Comparison of ENCODE assay signal across 1 cellular context in the genomic region with DNA sequence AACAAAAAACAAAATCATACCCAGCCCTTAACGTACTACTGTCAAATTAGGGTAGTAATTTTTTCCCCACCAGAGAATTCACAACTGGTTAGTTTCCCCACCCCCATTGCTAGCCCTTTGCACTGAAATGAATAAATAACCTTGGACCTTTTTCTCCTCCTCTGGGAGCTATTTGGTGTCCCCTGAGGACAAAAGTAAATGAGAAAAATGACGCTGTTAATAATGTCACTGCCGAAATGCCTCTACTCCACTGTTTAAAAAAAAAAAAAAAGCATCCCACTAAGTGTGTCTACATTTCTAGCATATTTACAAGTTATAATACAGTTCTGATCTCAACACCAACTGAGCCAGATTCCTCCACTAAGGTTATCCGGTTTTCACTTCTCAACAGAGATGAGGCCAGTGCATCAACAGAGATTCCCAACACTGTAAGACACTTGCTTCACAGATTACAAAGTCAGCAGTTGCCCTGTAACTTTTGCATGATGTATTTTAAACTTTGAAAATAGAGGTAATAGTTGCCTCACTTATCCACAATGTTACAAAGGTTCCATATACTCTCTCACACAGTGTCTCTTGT.
TF ChIP-seq lines count a peak whose summit lies in the region.

No MANE protein-coding gene starts in this region.

TF ChIP-seq in GM23338, 12 proteins besides CTCF, POLR2A, EP300 and RAD21 (continued from another document):
- TF ChIP-seq, protein P1, sequence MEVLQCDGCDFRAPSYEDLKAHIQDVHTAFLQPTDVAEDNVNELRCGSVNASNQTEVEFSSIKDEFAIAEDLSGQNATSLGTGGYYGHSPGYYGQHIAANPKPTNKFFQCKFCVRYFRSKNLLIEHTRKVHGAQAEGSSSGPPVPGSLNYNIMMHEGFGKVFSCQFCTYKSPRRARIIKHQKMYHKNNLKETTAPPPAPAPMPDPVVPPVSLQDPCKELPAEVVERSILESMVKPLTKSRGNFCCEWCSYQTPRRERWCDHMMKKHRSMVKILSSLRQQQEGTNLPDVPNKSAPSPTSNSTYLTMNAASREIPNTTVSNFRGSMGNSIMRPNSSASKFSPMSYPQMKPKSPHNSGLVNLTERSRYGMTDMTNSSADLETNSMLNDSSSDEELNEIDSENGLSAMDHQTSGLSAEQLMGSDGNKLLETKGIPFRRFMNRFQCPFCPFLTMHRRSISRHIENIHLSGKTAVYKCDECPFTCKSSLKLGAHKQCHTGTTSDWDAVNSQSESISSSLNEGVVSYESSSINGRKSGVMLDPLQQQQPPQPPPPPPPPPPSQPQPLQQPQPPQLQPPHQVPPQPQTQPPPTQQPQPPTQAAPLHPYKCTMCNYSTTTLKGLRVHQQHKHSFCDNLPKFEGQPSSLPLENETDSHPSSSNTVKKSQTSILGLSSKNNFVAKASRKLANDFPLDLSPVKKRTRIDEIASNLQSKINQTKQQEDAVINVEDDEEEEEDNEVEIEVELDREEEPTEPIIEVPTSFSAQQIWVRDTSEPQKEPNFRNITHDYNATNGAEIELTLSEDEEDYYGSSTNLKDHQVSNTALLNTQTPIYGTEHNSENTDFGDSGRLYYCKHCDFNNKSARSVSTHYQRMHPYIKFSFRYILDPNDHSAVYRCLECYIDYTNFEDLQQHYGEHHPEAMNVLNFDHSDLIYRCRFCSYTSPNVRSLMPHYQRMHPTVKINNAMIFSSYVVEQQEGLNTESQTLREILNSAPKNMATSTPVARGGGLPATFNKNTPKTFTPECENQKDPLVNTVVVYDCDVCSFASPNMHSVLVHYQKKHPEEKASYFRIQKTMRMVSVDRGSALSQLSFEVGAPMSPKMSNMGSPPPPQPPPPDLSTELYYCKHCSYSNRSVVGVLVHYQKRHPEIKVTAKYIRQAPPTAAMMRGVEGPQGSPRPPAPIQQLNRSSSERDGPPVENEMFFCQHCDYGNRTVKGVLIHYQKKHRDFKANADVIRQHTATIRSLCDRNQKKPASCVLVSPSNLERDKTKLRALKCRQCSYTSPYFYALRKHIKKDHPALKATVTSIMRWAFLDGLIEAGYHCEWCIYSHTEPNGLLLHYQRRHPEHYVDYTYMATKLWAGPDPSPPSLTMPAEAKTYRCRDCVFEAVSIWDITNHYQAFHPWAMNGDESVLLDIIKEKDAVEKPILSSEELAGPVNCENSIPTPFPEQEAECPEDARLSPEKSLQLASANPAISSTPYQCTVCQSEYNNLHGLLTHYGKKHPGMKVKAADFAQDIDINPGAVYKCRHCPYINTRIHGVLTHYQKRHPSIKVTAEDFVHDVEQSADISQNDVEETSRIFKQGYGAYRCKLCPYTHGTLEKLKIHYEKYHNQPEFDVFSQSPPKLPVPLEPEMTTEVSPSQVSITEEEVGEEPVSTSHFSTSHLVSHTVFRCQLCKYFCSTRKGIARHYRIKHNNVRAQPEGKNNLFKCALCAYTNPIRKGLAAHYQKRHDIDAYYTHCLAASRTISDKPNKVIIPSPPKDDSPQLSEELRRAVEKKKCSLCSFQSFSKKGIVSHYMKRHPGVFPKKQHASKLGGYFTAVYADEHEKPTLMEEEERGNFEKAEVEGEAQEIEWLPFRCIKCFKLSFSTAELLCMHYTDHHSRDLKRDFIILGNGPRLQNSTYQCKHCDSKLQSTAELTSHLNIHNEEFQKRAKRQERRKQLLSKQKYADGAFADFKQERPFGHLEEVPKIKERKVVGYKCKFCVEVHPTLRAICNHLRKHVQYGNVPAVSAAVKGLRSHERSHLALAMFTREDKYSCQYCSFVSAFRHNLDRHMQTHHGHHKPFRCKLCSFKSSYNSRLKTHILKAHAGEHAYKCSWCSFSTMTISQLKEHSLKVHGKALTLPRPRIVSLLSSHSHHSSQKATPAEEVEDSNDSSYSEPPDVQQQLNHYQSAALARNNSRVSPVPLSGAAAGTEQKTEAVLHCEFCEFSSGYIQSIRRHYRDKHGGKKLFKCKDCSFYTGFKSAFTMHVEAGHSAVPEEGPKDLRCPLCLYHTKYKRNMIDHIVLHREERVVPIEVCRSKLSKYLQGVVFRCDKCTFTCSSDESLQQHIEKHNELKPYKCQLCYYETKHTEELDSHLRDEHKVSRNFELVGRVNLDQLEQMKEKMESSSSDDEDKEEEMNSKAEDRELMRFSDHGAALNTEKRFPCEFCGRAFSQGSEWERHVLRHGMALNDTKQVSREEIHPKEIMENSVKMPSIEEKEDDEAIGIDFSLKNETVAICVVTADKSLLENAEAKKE (CRISPR knock-in tag; IDR thresholded peaks at IDR 0.05), result no peak
- TF ChIP-seq ZNF114 (CRISPR knock-in tag; IDR thresholded peaks at IDR 0.05) (no peak), STAT1 (IDR thresholded peaks at IDR 0.05; ENCODE audit: unreplicated experiment) (no peak), EZH2phosphoT487 (IDR thresholded peaks at IDR 0.05; ENCODE audit: unreplicated experiment) (no peak), JUNB (IDR thresholded peaks at IDR 0.05; ENCODE audit: unreplicated experiment) (no peak)
- TF ChIP-seq, protein P2, sequence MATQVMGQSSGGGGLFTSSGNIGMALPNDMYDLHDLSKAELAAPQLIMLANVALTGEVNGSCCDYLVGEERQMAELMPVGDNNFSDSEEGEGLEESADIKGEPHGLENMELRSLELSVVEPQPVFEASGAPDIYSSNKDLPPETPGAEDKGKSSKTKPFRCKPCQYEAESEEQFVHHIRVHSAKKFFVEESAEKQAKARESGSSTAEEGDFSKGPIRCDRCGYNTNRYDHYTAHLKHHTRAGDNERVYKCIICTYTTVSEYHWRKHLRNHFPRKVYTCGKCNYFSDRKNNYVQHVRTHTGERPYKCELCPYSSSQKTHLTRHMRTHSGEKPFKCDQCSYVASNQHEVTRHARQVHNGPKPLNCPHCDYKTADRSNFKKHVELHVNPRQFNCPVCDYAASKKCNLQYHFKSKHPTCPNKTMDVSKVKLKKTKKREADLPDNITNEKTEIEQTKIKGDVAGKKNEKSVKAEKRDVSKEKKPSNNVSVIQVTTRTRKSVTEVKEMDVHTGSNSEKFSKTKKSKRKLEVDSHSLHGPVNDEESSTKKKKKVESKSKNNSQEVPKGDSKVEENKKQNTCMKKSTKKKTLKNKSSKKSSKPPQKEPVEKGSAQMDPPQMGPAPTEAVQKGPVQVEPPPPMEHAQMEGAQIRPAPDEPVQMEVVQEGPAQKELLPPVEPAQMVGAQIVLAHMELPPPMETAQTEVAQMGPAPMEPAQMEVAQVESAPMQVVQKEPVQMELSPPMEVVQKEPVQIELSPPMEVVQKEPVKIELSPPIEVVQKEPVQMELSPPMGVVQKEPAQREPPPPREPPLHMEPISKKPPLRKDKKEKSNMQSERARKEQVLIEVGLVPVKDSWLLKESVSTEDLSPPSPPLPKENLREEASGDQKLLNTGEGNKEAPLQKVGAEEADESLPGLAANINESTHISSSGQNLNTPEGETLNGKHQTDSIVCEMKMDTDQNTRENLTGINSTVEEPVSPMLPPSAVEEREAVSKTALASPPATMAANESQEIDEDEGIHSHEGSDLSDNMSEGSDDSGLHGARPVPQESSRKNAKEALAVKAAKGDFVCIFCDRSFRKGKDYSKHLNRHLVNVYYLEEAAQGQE (IDR thresholded peaks at IDR 0.05; ENCODE audit: unreplicated experiment), result no peak
